8 cellular contexts compared by ENCODE assay signal in the genomic region with DNA sequence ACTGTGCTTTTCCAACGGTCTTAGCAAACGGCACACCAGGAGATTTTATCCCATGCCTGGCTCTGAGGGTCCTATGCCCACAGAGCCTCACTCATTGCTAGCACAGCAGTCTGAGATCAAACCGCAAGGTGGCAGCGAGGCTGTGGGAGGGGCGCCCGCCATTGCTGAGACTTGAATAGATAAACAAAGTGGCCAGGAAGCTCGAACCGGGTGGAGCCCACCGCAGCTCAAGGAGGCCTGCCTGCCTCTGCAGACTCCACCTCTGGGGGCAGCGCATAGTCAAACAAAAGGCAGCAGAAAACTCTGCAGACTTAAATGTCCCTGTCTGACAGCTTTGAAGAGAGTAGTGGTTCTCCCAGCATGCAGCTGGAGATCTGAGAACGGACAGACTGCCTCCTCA. TPM values are rescaled to one million over a fixed set of nuclear protein-coding genes. Genes with fewer than 3 reads are reported as not detected.
A peak's percentile ranks its signal among the peaks of the same experiment; 100 is the strongest.
DNase-seq lines count a peak whose midpoint lies in the region; ATAC-seq and TF ChIP-seq lines count a peak whose summit lies in the region.
"Not testable (repeated sequence)": the region's sequence is repeated elsewhere in the genome, so short reads cannot be mapped to it uniquely, and the experiment has no call there.

No MANE protein-coding gene starts in this region.

- peak; percentile 23; the same call in 1 of the 2 replicates for TF ChIP-seq CTCF in BE2C (IDR thresholded peaks at IDR 0.05; ENCODE audit: low read depth, low read length)

- not testable (repeated sequence) for H3K27ac ChIP-seq in Karpas-422 (ENCODE audit: low read length)

- not testable (repeated sequence) for H3K4me3 ChIP-seq in BE2C (ENCODE audit: low read depth, low read length)
- peak overlapping the region; percentile 41; the same call in 1 of the 2 replicates for H3K4me3 ChIP-seq in Karpas-422 (ENCODE audit: low read length)

- peaks cover 40% of the 10 kb centered on the region for H3K36me3 Mint-ChIP-seq in T-helper 1 cell treated with Interleukin-12 subunit alpha and Interleukin-12 subunit beta and Interleukin-4 antibody, amounts not matched to agents 30 μg/mL and 1 μg/mL, for 36 hours (ENCODE audit: low read depth)
- peaks cover 75% of the 10 kb centered on the region for H3K36me3 Mint-ChIP-seq in activated CD4-positive, alpha-beta memory T cell treated with anti-CD3 and anti-CD28 coated beads, Interleukin-2, amount 10 ng/mL, durations not matched to agents 7 days and 5 days (ENCODE audit: low read depth)
- not testable (repeated sequence) for H3K36me3 Mint-ChIP-seq in effector memory CD8-positive, alpha-beta T cell (ENCODE audit: insufficient read depth)

- H3K27ac Mint-ChIP-seq in T-helper 1 cell treated with Interleukin-12 subunit alpha and Interleukin-12 subunit beta and Interleukin-4 antibody, amounts not matched to agents 30 μg/mL and 1 μg/mL, for 36 hours: peak overlapping the region; percentile 36
- H3K27ac Mint-ChIP-seq in activated CD4-positive, alpha-beta memory T cell treated with anti-CD3 and anti-CD28 coated beads, Interleukin-2, amount 10 ng/mL, durations not matched to agents 7 days and 5 days: peak overlapping the region; percentile 86
- H3K27ac Mint-ChIP-seq in effector memory CD8-positive, alpha-beta T cell: peak overlapping the region; percentile 77 to 84

- H3K27me3 Mint-ChIP-seq in T-helper 1 cell treated with Interleukin-12 subunit alpha and Interleukin-12 subunit beta and Interleukin-4 antibody, amounts not matched to agents 30 μg/mL and 1 μg/mL, for 36 hours (ENCODE audit: low read depth); activated CD4-positive, alpha-beta memory T cell treated with anti-CD3 and anti-CD28 coated beads, Interleukin-2, amount 10 ng/mL, durations not matched to agents 7 days and 5 days; effector memory CD8-positive, alpha-beta T cell: not testable (repeated sequence)

- not testable (repeated sequence) for H3K27me3 ChIP-seq in BE2C; Karpas-422 (ENCODE audit: low read length)

- peak overlapping the region; percentile 48 for H3K4me2 ChIP-seq in Karpas-422 (ENCODE audit: low read depth, low read length, poor library complexity, severe bottlenecking)

- not testable (repeated sequence) for H3K4me1 ChIP-seq in BE2C; Karpas-422 (ENCODE audit: low read length)

- ATAC-seq in effector memory CD8-positive, alpha-beta T cell (replicated peaks): not testable (repeated sequence)

- peaks cover 64% of the 10 kb centered on the region for H3K4me1 Mint-ChIP-seq in T-helper 1 cell treated with Interleukin-12 subunit alpha and Interleukin-12 subunit beta and Interleukin-4 antibody, amounts not matched to agents 30 μg/mL and 1 μg/mL, for 36 hours (ENCODE audit: low read depth)
- peaks cover 79% of the 10 kb centered on the region for H3K4me1 Mint-ChIP-seq in activated CD4-positive, alpha-beta memory T cell treated with anti-CD3 and anti-CD28 coated beads, Interleukin-2, amount 10 ng/mL, durations not matched to agents 7 days and 5 days
- H3K4me1 Mint-ChIP-seq in effector memory CD8-positive, alpha-beta T cell (ENCODE audit: low read depth in 2 of 2): peaks cover 42 to 58% of the 10 kb centered on the region in 2 donors

- not testable (repeated sequence) for H4K20me1 ChIP-seq in Karpas-422 (ENCODE audit: insufficient read depth, low read depth, low read length)

- H3K4me3 Mint-ChIP-seq in T-helper 1 cell treated with Interleukin-12 subunit alpha and Interleukin-12 subunit beta and Interleukin-4 antibody, amounts not matched to agents 30 μg/mL and 1 μg/mL, for 36 hours: not testable (repeated sequence)
- H3K4me3 Mint-ChIP-seq in activated CD4-positive, alpha-beta memory T cell treated with anti-CD3 and anti-CD28 coated beads, Interleukin-2, amount 10 ng/mL, durations not matched to agents 7 days and 5 days: peak overlapping the region; percentile 24
- H3K4me3 Mint-ChIP-seq in effector memory CD8-positive, alpha-beta T cell: peak overlapping the region; percentile 74 to 77

- DNase-seq in BE2C (peak; percentile 37), Karpas-422 (peak; percentile 74)
- peak; percentile 81 for DNase-seq in activated CD4-positive, alpha-beta memory T cell treated with anti-CD3 and anti-CD28 coated beads, Interleukin-2, amount 10 ng/mL, durations not matched to agents 7 days and 5 days
- DNase-seq in activated effector memory CD4-positive, alpha-beta T cell treated with Interleukin-2 at 50 U/mL for 16 hours: peak; percentile 81
- DNase-seq in effector memory CD8-positive, alpha-beta T cell: peak; percentile 76 to 81 (median 80)
- peak in 2 of 3 donors; percentile 28 to 39 for DNase-seq in stimulated activated CD4-positive, alpha-beta T cell treated with anti-CD3 and anti-CD28 coated beads, Interleukin-12 subunit alpha, Interleukin-12 subunit beta, amount 100 ng/mL, for 48 hours (ENCODE audit: low read depth in 2 of 3, low spot score in 1 of 3)
- DNase-seq in stimulated activated CD8-positive, alpha-beta memory T cell treated with anti-CD3 and anti-CD28 coated beads, Interleukin-7, amount 100 ng/mL, for 4 hours (ENCODE audit: low read depth in 2 of 2): peak; percentile 39 to 53

- H3K9me3 Mint-ChIP-seq in T-helper 1 cell treated with Interleukin-12 subunit alpha and Interleukin-12 subunit beta and Interleukin-4 antibody, amounts not matched to agents 30 μg/mL and 1 μg/mL, for 36 hours: peaks cover 23% of the 10 kb centered on the region
- peaks cover 31% of the 10 kb centered on the region for H3K9me3 Mint-ChIP-seq in activated CD4-positive, alpha-beta memory T cell treated with anti-CD3 and anti-CD28 coated beads, Interleukin-2, amount 10 ng/mL, durations not matched to agents 7 days and 5 days
- not testable (repeated sequence) for H3K9me3 Mint-ChIP-seq in effector memory CD8-positive, alpha-beta T cell

- CTCF ChIA-PET in activated CD4-positive, alpha-beta memory T cell treated with anti-CD3 and anti-CD28 coated beads, Interleukin-2, amount 10 ng/mL, durations not matched to agents 7 days and 5 days (lab: Charles Lee): interaction anchor here (0.7 to 5.7 kb wide), 8 partner anchors 11 to 112 kb away, joined by 3 to 33 read pairs (median 5); a partner anchor contains a TSS

- POLR2A ChIA-PET in activated CD4-positive, alpha-beta memory T cell treated with anti-CD3 and anti-CD28 coated beads, Interleukin-2, amount 10 ng/mL, durations not matched to agents 7 days and 5 days (lab: Charles Lee): interaction anchor here (1.1 to 2.4 kb wide), 5 partner anchors 11 to 68 kb away, joined by 3 to 18 read pairs (median 5); a partner anchor contains a TSS

- peak overlapping the region; percentile 33; the same call in 1 of the 2 replicates for H3K9ac ChIP-seq in Karpas-422 (ENCODE audit: low read length)

- H3K9me2 ChIP-seq in Karpas-422 (replicated peaks; ENCODE audit: insufficient read depth, low read length): not testable (repeated sequence)

- peak overlapping the region; percentile 50; the same call in 1 of the 2 replicates for H2AFZ ChIP-seq in Karpas-422 (ENCODE audit: low read length)

- not testable (repeated sequence) for H3K9me3 ChIP-seq in BE2C; Karpas-422 (ENCODE audit: low read length)

- not testable (repeated sequence) for H3K79me2 ChIP-seq in Karpas-422 (ENCODE audit: low read length)

- not testable (repeated sequence) for H3K36me3 ChIP-seq in BE2C; Karpas-422 (ENCODE audit: insufficient read depth, low read length)

RNA-seq across cellular contexts. Expression of a gene that starts 14.2 kb away (rescaled TPM):
- 31.4 TPM for polyA plus RNA-seq in BE2C (2012; ENCODE audit: insufficient read depth, insufficient read length, low read depth)
- total RNA-seq in Karpas-422 (2014; rRNA removed; shearing (Covaris generic); ENCODE audit: low replicate concordance): 58.5 and 81.8 TPM in 2 replicates
- 100 to 1,000 TPM; 250 to 251 TPM for total RNA-seq in activated CD4-positive, alpha-beta memory T cell treated with anti-CD3 and anti-CD28 coated beads, Interleukin-2, amount 10 ng/mL, durations not matched to agents 7 days and 5 days

Comparison
In these comparisons a context has a peak if more than half of its experiments do, and no peak if none do; other contexts are left out.
1. H3K27ac Mint-ChIP-seq: peak in every context shown above with its lines; median percentile 86 in activated CD4-positive, alpha-beta memory T cell treated with anti-CD3 and anti-CD28 coated beads, Interleukin-2, amount 10 ng/mL, durations not matched to agents 7 days and 5 days; 80 in effector memory CD8-positive, alpha-beta T cell; 36 in T-helper 1 cell treated with Interleukin-12 subunit alpha and Interleukin-12 subunit beta and Interleukin-4 antibody, amounts not matched to agents 30 μg/mL and 1 μg/mL, for 36 hours.